In the genomic region with DNA sequence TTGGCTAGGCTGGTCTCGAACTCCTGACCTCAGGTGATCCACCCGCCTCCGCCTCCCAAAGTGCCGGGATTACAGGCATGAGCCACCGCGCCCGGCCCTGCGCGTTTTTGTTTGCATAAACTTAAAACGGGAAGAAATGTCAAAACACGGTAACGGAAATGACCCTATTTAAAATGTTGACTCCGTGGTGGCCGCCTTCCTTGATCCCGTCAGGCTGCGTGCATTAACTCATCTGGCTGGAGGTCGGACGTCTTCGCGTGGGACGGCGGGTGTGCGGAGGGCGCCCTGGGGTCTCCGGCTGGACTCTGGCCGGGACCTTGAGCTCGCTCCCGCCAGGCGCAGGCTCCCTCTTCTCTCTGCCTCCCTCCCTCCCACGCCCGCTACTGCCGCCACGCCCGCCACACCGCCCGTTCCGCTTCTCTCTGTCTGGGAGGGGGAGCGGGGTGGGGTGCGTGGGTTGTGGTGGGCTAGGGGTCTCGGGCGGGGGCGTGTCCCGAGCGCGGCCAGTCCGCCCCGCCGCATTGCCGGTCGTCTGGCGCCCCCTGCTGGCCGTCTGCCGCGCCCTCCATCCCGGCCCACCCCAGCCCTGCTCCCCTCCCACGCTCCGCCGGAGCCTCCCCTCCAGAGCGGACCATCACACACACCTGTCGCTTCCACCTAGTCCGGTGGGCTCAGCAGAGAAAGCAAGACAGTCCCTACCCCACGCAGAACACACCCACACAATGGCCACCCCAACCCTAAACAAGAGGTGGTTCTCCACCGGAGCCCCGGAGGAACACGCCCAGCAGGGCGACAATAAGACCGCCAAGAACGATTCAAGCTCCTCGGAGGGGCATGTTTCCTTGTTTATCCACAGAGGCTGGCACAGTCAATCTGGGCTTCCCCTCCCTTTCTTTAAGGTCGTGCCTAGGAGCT, we compare ENCODE assay signal across 1 cellular context.
TF ChIP-seq lines count a peak whose summit lies in the region.

No MANE protein-coding gene starts in this region.

TF ChIP-seq in GM23338, 12 proteins besides CTCF, POLR2A, EP300 and RAD21:
- no peak for TF ChIP-seq JUNB (IDR thresholded peaks at IDR 0.05; ENCODE audit: unreplicated experiment)
- TF ChIP-seq STAT1 (IDR thresholded peaks at IDR 0.05; ENCODE audit: unreplicated experiment): no peak
- TF ChIP-seq ZNF462 (CRISPR knock-in tag; IDR thresholded peaks at IDR 0.05): no peak
- TF ChIP-seq EZH2phosphoT487 (IDR thresholded peaks at IDR 0.05; ENCODE audit: unreplicated experiment): no peak
- no peak for TF ChIP-seq ZNF114 (CRISPR knock-in tag; IDR thresholded peaks at IDR 0.05)
- no peak for TF ChIP-seq CREB1 (CRISPR knock-in tag; IDR thresholded peaks at IDR 0.05; ENCODE audit: low read depth)
- no peak for TF ChIP-seq ZNF331 (CRISPR knock-in tag; IDR thresholded peaks at IDR 0.05; ENCODE audit: low read depth)
- no peak for TF ChIP-seq POLR2AphosphoS5 (IDR thresholded peaks at IDR 0.05; ENCODE audit: low read depth)
- no peak for TF ChIP-seq NANOG (IDR thresholded peaks at IDR 0.05; ENCODE audit: borderline replicate concordance)
- no peak for TF ChIP-seq EZH2 (IDR thresholded peaks at IDR 0.05; ENCODE audit: low read depth, unreplicated experiment)
- TF ChIP-seq, protein P1, sequence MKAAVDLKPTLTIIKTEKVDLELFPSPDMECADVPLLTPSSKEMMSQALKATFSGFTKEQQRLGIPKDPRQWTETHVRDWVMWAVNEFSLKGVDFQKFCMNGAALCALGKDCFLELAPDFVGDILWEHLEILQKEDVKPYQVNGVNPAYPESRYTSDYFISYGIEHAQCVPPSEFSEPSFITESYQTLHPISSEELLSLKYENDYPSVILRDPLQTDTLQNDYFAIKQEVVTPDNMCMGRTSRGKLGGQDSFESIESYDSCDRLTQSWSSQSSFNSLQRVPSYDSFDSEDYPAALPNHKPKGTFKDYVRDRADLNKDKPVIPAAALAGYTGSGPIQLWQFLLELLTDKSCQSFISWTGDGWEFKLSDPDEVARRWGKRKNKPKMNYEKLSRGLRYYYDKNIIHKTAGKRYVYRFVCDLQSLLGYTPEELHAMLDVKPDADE (IDR thresholded peaks at IDR 0.05): no peak
- TF ChIP-seq REST (IDR thresholded peaks at IDR 0.05; ENCODE audit: unreplicated experiment): no peak
